In the genomic region with DNA sequence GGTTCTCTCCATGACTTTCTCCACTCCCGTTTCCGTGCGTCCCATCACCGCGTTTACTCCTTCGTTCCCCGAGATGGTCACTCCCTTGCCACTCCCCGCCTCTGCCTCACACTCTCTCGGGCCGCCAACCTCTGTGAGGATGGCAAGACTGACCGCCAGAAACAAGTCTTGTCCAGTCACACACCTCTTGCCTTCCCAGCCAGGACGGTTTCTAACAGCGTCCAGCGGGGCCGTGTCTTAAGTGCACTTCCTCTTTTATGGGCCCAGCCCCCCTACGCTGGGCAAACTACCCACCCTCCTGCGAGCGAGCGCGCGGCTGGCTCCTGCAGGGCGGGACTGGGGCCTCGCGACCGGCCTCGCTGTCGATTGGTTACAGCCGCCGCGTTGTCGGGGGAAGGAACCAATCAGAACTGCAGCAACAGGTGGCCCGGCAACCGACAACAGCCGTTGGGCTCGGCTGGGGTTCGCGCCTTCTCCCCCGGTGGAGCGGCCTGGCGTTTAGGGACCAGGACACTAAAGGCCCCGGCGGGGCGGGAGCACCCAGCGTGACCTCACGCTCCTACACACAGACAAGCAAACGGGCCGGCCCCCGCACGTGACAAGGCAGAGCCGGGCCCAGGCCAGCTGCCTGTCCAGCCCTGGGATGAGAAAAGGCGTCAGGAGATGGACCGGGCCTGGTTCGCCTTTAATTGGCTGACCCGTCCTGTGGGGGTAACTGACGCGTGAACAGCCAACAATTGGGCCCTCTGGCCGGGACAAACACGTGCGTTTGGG, we compare ENCODE assay signal across 1 cellular context.
TF ChIP-seq lines count a peak whose summit lies in the region.

No MANE protein-coding gene starts in this region.

TF ChIP-seq in WTC11, 78 proteins besides CTCF, POLR2A, EP300 and RAD21 (continued from another document and continues in another):
- TF ChIP-seq, protein P1, sequence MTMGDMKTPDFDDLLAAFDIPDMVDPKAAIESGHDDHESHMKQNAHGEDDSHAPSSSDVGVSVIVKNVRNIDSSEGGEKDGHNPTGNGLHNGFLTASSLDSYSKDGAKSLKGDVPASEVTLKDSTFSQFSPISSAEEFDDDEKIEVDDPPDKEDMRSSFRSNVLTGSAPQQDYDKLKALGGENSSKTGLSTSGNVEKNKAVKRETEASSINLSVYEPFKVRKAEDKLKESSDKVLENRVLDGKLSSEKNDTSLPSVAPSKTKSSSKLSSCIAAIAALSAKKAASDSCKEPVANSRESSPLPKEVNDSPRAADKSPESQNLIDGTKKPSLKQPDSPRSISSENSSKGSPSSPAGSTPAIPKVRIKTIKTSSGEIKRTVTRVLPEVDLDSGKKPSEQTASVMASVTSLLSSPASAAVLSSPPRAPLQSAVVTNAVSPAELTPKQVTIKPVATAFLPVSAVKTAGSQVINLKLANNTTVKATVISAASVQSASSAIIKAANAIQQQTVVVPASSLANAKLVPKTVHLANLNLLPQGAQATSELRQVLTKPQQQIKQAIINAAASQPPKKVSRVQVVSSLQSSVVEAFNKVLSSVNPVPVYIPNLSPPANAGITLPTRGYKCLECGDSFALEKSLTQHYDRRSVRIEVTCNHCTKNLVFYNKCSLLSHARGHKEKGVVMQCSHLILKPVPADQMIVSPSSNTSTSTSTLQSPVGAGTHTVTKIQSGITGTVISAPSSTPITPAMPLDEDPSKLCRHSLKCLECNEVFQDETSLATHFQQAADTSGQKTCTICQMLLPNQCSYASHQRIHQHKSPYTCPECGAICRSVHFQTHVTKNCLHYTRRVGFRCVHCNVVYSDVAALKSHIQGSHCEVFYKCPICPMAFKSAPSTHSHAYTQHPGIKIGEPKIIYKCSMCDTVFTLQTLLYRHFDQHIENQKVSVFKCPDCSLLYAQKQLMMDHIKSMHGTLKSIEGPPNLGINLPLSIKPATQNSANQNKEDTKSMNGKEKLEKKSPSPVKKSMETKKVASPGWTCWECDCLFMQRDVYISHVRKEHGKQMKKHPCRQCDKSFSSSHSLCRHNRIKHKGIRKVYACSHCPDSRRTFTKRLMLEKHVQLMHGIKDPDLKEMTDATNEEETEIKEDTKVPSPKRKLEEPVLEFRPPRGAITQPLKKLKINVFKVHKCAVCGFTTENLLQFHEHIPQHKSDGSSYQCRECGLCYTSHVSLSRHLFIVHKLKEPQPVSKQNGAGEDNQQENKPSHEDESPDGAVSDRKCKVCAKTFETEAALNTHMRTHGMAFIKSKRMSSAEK (CRISPR knock-in tag; IDR thresholded peaks at IDR 0.05; ENCODE audit: borderline replicate concordance): no peak
- TF ChIP-seq, protein P2, sequence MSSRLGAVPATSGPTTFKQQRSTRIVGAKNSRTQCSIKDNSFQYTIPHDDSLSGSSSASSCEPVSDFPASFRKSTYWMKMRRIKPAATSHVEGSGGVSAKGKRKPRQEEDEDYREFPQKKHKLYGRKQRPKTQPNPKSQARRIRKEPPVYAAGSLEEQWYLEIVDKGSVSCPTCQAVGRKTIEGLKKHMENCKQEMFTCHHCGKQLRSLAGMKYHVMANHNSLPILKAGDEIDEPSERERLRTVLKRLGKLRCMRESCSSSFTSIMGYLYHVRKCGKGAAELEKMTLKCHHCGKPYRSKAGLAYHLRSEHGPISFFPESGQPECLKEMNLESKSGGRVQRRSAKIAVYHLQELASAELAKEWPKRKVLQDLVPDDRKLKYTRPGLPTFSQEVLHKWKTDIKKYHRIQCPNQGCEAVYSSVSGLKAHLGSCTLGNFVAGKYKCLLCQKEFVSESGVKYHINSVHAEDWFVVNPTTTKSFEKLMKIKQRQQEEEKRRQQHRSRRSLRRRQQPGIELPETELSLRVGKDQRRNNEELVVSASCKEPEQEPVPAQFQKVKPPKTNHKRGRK (CRISPR knock-in tag; IDR thresholded peaks at IDR 0.05; ENCODE audit: borderline replicate concordance): no peak
- no peak; the same call in 1 of the 2 replicates for TF ChIP-seq FOXJ3 (CRISPR knock-in tag; IDR thresholded peaks at IDR 0.05; ENCODE audit: borderline replicate concordance)
- TF ChIP-seq, protein P3, sequence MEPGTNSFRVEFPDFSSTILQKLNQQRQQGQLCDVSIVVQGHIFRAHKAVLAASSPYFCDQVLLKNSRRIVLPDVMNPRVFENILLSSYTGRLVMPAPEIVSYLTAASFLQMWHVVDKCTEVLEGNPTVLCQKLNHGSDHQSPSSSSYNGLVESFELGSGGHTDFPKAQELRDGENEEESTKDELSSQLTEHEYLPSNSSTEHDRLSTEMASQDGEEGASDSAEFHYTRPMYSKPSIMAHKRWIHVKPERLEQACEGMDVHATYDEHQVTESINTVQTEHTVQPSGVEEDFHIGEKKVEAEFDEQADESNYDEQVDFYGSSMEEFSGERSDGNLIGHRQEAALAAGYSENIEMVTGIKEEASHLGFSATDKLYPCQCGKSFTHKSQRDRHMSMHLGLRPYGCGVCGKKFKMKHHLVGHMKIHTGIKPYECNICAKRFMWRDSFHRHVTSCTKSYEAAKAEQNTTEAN (CRISPR knock-in tag; IDR thresholded peaks at IDR 0.05): peak; percentile 93
- TF ChIP-seq, protein P4, sequence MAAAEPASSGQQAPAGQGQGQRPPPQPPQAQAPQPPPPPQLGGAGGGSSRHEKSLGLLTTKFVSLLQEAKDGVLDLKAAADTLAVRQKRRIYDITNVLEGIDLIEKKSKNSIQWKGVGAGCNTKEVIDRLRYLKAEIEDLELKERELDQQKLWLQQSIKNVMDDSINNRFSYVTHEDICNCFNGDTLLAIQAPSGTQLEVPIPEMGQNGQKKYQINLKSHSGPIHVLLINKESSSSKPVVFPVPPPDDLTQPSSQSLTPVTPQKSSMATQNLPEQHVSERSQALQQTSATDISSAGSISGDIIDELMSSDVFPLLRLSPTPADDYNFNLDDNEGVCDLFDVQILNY (CRISPR knock-in tag; IDR thresholded peaks at IDR 0.05): peak; percentile 94
- TF ChIP-seq, protein P5, sequence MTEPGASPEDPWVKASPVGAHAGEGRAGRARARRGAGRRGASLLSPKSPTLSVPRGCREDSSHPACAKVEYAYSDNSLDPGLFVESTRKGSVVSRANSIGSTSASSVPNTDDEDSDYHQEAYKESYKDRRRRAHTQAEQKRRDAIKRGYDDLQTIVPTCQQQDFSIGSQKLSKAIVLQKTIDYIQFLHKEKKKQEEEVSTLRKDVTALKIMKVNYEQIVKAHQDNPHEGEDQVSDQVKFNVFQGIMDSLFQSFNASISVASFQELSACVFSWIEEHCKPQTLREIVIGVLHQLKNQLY (CRISPR knock-in tag; IDR thresholded peaks at IDR 0.05): no peak
- no peak for TF ChIP-seq ELF4 (CRISPR knock-in tag; IDR thresholded peaks at IDR 0.05; ENCODE audit: low read depth)
- no peak for TF ChIP-seq ZBTB21 (CRISPR knock-in tag; IDR thresholded peaks at IDR 0.05; ENCODE audit: borderline replicate concordance)
- TF ChIP-seq, protein P6, sequence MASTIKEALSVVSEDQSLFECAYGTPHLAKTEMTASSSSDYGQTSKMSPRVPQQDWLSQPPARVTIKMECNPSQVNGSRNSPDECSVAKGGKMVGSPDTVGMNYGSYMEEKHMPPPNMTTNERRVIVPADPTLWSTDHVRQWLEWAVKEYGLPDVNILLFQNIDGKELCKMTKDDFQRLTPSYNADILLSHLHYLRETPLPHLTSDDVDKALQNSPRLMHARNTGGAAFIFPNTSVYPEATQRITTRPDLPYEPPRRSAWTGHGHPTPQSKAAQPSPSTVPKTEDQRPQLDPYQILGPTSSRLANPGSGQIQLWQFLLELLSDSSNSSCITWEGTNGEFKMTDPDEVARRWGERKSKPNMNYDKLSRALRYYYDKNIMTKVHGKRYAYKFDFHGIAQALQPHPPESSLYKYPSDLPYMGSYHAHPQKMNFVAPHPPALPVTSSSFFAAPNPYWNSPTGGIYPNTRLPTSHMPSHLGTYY (CRISPR knock-in tag; IDR thresholded peaks at IDR 0.05): no peak
- TF ChIP-seq SMAD3 (CRISPR knock-in tag; IDR thresholded peaks at IDR 0.05; ENCODE audit: borderline replicate concordance): no peak; the same call in 1 of the 2 replicates
- TF ChIP-seq JUN (CRISPR knock-in tag; IDR thresholded peaks at IDR 0.05): peak; percentile 49; the same call in 1 of the 2 replicates
- TF ChIP-seq, protein P7, sequence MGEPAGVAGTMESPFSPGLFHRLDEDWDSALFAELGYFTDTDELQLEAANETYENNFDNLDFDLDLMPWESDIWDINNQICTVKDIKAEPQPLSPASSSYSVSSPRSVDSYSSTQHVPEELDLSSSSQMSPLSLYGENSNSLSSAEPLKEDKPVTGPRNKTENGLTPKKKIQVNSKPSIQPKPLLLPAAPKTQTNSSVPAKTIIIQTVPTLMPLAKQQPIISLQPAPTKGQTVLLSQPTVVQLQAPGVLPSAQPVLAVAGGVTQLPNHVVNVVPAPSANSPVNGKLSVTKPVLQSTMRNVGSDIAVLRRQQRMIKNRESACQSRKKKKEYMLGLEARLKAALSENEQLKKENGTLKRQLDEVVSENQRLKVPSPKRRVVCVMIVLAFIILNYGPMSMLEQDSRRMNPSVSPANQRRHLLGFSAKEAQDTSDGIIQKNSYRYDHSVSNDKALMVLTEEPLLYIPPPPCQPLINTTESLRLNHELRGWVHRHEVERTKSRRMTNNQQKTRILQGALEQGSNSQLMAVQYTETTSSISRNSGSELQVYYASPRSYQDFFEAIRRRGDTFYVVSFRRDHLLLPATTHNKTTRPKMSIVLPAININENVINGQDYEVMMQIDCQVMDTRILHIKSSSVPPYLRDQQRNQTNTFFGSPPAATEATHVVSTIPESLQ (CRISPR knock-in tag; IDR thresholded peaks at IDR 0.05): no peak
- TF ChIP-seq MYBL2 (CRISPR knock-in tag; IDR thresholded peaks at IDR 0.05): peak; percentile 98
- TF ChIP-seq ZNF423 (CRISPR knock-in tag; IDR thresholded peaks at IDR 0.05): peak; percentile 79
- 0 out of 2 replicates have a peak, but pooled peaks have one; percentile 56 for TF ChIP-seq ATF1 (CRISPR knock-in tag; IDR thresholded peaks at IDR 0.05)
- TF ChIP-seq JAZF1 (CRISPR knock-in tag; IDR thresholded peaks at IDR 0.05): no peak
- peak; percentile 40; the same call in 1 of the 2 replicates for TF ChIP-seq KAT7 (CRISPR knock-in tag; IDR thresholded peaks at IDR 0.05; ENCODE audit: borderline replicate concordance)
- TF ChIP-seq, protein P8, sequence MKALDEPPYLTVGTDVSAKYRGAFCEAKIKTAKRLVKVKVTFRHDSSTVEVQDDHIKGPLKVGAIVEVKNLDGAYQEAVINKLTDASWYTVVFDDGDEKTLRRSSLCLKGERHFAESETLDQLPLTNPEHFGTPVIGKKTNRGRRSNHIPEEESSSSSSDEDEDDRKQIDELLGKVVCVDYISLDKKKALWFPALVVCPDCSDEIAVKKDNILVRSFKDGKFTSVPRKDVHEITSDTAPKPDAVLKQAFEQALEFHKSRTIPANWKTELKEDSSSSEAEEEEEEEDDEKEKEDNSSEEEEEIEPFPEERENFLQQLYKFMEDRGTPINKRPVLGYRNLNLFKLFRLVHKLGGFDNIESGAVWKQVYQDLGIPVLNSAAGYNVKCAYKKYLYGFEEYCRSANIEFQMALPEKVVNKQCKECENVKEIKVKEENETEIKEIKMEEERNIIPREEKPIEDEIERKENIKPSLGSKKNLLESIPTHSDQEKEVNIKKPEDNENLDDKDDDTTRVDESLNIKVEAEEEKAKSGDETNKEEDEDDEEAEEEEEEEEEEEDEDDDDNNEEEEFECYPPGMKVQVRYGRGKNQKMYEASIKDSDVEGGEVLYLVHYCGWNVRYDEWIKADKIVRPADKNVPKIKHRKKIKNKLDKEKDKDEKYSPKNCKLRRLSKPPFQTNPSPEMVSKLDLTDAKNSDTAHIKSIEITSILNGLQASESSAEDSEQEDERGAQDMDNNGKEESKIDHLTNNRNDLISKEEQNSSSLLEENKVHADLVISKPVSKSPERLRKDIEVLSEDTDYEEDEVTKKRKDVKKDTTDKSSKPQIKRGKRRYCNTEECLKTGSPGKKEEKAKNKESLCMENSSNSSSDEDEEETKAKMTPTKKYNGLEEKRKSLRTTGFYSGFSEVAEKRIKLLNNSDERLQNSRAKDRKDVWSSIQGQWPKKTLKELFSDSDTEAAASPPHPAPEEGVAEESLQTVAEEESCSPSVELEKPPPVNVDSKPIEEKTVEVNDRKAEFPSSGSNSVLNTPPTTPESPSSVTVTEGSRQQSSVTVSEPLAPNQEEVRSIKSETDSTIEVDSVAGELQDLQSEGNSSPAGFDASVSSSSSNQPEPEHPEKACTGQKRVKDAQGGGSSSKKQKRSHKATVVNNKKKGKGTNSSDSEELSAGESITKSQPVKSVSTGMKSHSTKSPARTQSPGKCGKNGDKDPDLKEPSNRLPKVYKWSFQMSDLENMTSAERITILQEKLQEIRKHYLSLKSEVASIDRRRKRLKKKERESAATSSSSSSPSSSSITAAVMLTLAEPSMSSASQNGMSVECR (CRISPR knock-in tag; IDR thresholded peaks at IDR 0.05; ENCODE audit: borderline replicate concordance): 0 out of 2 replicates have a peak, but pooled peaks have one; percentile 40
- TF ChIP-seq, protein P9, sequence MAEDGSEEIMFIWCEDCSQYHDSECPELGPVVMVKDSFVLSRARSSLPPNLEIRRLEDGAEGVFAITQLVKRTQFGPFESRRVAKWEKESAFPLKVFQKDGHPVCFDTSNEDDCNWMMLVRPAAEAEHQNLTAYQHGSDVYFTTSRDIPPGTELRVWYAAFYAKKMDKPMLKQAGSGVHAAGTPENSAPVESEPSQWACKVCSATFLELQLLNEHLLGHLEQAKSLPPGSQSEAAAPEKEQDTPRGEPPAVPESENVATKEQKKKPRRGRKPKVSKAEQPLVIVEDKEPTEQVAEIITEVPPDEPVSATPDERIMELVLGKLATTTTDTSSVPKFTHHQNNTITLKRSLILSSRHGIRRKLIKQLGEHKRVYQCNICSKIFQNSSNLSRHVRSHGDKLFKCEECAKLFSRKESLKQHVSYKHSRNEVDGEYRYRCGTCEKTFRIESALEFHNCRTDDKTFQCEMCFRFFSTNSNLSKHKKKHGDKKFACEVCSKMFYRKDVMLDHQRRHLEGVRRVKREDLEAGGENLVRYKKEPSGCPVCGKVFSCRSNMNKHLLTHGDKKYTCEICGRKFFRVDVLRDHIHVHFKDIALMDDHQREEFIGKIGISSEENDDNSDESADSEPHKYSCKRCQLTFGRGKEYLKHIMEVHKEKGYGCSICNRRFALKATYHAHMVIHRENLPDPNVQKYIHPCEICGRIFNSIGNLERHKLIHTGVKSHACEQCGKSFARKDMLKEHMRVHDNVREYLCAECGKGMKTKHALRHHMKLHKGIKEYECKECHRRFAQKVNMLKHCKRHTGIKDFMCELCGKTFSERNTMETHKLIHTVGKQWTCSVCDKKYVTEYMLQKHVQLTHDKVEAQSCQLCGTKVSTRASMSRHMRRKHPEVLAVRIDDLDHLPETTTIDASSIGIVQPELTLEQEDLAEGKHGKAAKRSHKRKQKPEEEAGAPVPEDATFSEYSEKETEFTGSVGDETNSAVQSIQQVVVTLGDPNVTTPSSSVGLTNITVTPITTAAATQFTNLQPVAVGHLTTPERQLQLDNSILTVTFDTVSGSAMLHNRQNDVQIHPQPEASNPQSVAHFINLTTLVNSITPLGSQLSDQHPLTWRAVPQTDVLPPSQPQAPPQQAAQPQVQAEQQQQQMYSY (CRISPR knock-in tag; IDR thresholded peaks at IDR 0.05): 0 out of 2 replicates have a peak, but pooled peaks have one; percentile 8
- no peak for TF ChIP-seq TEAD4 (CRISPR knock-in tag; IDR thresholded peaks at IDR 0.05)
- TF ChIP-seq GTF2I (CRISPR knock-in tag; conservative IDR thresholded peaks at IDR 0.05): no peak
